In genomic region chr2:179304424-179304823, GRCh38 we compare ENCODE assay signal across 30 cellular contexts.
"Had no signal": no experiment of that assay in that cellular context is flagged by ENCODE, and none has a peak within 500 bp of the region (broad histone marks: within the 10 kb centered on the region; RNA-seq: fewer than 3 reads in every experiment).

No MANE protein-coding gene starts in this region.

- H3K27ac Mint-ChIP-seq: activated CD4-positive, alpha-beta memory T cell treated with anti-CD3 and anti-CD28 coated beads for 36 hours; activated CD4-positive, alpha-beta T cell treated with anti-CD3 and anti-CD28 coated beads for 36 hours; activated CD4-positive, alpha-beta T cell treated with anti-CD3 and anti-CD28 coated beads, Interleukin-2, amount 10 ng/mL, durations not matched to agents 24 days and 14 days; activated CD8-positive, alpha-beta memory T cell treated with anti-CD3 and anti-CD28 coated beads, Interleukin-2, amount 10 ng/mL, durations not matched to agents 7 days and 5 days; activated CD8-positive, alpha-beta T cell treated with anti-CD3 and anti-CD28 coated beads, Interleukin-2, amount 10 ng/mL, durations not matched to agents 7 days and 5 days; activated naive CD4-positive, alpha-beta T cell treated with anti-CD3 and anti-CD28 coated beads for 36 hours; activated naive CD4-positive, alpha-beta T cell treated with anti-CD3 and anti-CD28 coated beads, Interleukin-2, amount 50 U/mL, for 24 hours; activated naive CD8-positive, alpha-beta T cell treated with anti-CD3 and anti-CD28 coated beads for 36 hours; activated naive CD8-positive, alpha-beta T cell treated with anti-CD3 and anti-CD28 coated beads, Interleukin-2, amount 50 U/mL, for 24 hours; activated T-helper 1 cell treated with anti-CD3 and anti-CD28 coated beads, Interleukin-12 subunit alpha, Interleukin-12 subunit beta, Interleukin-2, Interleukin-4 antibody, amounts not matched to agents 30 ng/mL and 10 ng/mL and 1 ng/mL, durations not matched to agents 14 hours and 24 hours and 36 hours; activated T-helper 2 cell treated with anti-CD3 and anti-CD28 coated beads, Interferon-gamma antibody, Interleukin-2, Interleukin-4, amounts not matched to agents 10 μg/mL and 5 μg/mL and 100 μg/mL, durations not matched to agents 14 hours and 24 hours and 36 hours; effector memory CD8-positive, alpha-beta T cell had no signal

- H3K4me1 Mint-ChIP-seq: activated CD4-positive, alpha-beta T cell treated with anti-CD3 and anti-CD28 coated beads for 36 hours; activated CD4-positive, alpha-beta T cell treated with anti-CD3 and anti-CD28 coated beads, Interleukin-2, amount 10 ng/mL, durations not matched to agents 24 days and 14 days; activated CD8-positive, alpha-beta memory T cell treated with anti-CD3 and anti-CD28 coated beads, Interleukin-2, amount 10 ng/mL, durations not matched to agents 7 days and 5 days; activated naive CD4-positive, alpha-beta T cell treated with anti-CD3 and anti-CD28 coated beads, Interleukin-2, amount 50 U/mL, for 24 hours; activated naive CD8-positive, alpha-beta T cell treated with anti-CD3 and anti-CD28 coated beads for 36 hours; activated naive CD8-positive, alpha-beta T cell treated with anti-CD3 and anti-CD28 coated beads, Interleukin-2, amount 50 U/mL, for 24 hours had no signal

- ATAC-seq: activated CD4-positive, alpha-beta T cell treated with anti-CD3 and anti-CD28 coated beads for 36 hours; activated CD8-positive, alpha-beta memory T cell treated with anti-CD3 and anti-CD28 coated beads, Interleukin-2, amount 10 ng/mL, durations not matched to agents 7 days and 5 days; activated CD8-positive, alpha-beta T cell treated with anti-CD3 and anti-CD28 coated beads, Interleukin-2, amount 10 ng/mL, durations not matched to agents 7 days and 5 days; activated naive CD8-positive, alpha-beta T cell treated with anti-CD3 and anti-CD28 coated beads, Interleukin-2, amount 50 U/mL, for 24 hours; body of pancreas; effector memory CD8-positive, alpha-beta T cell; foreskin keratinocyte had no signal

- H3K27me3 Mint-ChIP-seq: activated CD4-positive, alpha-beta T cell treated with anti-CD3 and anti-CD28 coated beads for 36 hours; activated naive CD4-positive, alpha-beta T cell treated with anti-CD3 and anti-CD28 coated beads, Interleukin-2, amount 50 U/mL, for 24 hours; activated naive CD8-positive, alpha-beta T cell treated with anti-CD3 and anti-CD28 coated beads for 36 hours; effector memory CD8-positive, alpha-beta T cell had no signal

- H3K9me3 Mint-ChIP-seq: activated CD4-positive, alpha-beta T cell treated with anti-CD3 and anti-CD28 coated beads, Interleukin-2, amount 10 ng/mL, durations not matched to agents 24 days and 14 days; activated naive CD4-positive, alpha-beta T cell treated with anti-CD3 and anti-CD28 coated beads for 36 hours; activated naive CD4-positive, alpha-beta T cell treated with anti-CD3 and anti-CD28 coated beads, Interleukin-2, amount 50 U/mL, for 24 hours; activated naive CD8-positive, alpha-beta T cell treated with anti-CD3 and anti-CD28 coated beads, Interleukin-2, amount 50 U/mL, for 24 hours; activated T-helper 1 cell treated with anti-CD3 and anti-CD28 coated beads, Interleukin-12 subunit alpha, Interleukin-12 subunit beta, Interleukin-2, Interleukin-4 antibody, amounts not matched to agents 30 ng/mL and 10 ng/mL and 1 ng/mL, durations not matched to agents 14 hours and 24 hours and 36 hours; activated T-helper 2 cell treated with anti-CD3 and anti-CD28 coated beads, Interferon-gamma antibody, Interleukin-2, Interleukin-4, amounts not matched to agents 10 μg/mL and 5 μg/mL and 100 μg/mL, durations not matched to agents 14 hours and 24 hours and 36 hours had no signal

- H3K36me3 Mint-ChIP-seq: activated CD4-positive, alpha-beta memory T cell treated with anti-CD3 and anti-CD28 coated beads for 36 hours; activated CD8-positive, alpha-beta memory T cell treated with anti-CD3 and anti-CD28 coated beads, Interleukin-2, amount 10 ng/mL, durations not matched to agents 7 days and 5 days; activated naive CD4-positive, alpha-beta T cell treated with anti-CD3 and anti-CD28 coated beads, Interleukin-2, amount 50 U/mL, for 24 hours had no signal

- H3K4me3 Mint-ChIP-seq: activated CD4-positive, alpha-beta memory T cell treated with anti-CD3 and anti-CD28 coated beads for 36 hours; activated CD4-positive, alpha-beta T cell treated with anti-CD3 and anti-CD28 coated beads for 36 hours; activated CD4-positive, alpha-beta T cell treated with anti-CD3 and anti-CD28 coated beads, Interleukin-2, amount 10 ng/mL, durations not matched to agents 24 days and 14 days; activated CD8-positive, alpha-beta memory T cell treated with anti-CD3 and anti-CD28 coated beads, Interleukin-2, amount 10 ng/mL, durations not matched to agents 7 days and 5 days; activated CD8-positive, alpha-beta T cell treated with anti-CD3 and anti-CD28 coated beads, Interleukin-2, amount 10 ng/mL, durations not matched to agents 7 days and 5 days; activated naive CD4-positive, alpha-beta T cell treated with anti-CD3 and anti-CD28 coated beads for 36 hours; activated naive CD4-positive, alpha-beta T cell treated with anti-CD3 and anti-CD28 coated beads, Interleukin-2, amount 50 U/mL, for 24 hours; activated naive CD8-positive, alpha-beta T cell treated with anti-CD3 and anti-CD28 coated beads for 36 hours; activated naive CD8-positive, alpha-beta T cell treated with anti-CD3 and anti-CD28 coated beads, Interleukin-2, amount 50 U/mL, for 24 hours; activated T-helper 1 cell treated with anti-CD3 and anti-CD28 coated beads, Interleukin-12 subunit alpha, Interleukin-12 subunit beta, Interleukin-2, Interleukin-4 antibody, amounts not matched to agents 30 ng/mL and 10 ng/mL and 1 ng/mL, durations not matched to agents 14 hours and 24 hours and 36 hours; effector memory CD8-positive, alpha-beta T cell had no signal

- DNase-seq: activated CD4-positive, alpha-beta memory T cell treated with anti-CD3 and anti-CD28 coated beads for 36 hours; activated CD4-positive, alpha-beta T cell treated with anti-CD3 and anti-CD28 coated beads for 36 hours; activated CD4-positive, alpha-beta T cell treated with anti-CD3 and anti-CD28 coated beads, Interleukin-2, amount 10 ng/mL, durations not matched to agents 24 days and 14 days; activated CD4-positive, CD25-positive, alpha-beta regulatory T cell; activated CD4-positive, CD25-positive, alpha-beta regulatory T cell treated with anti-CD3 and anti-CD28 coated beads, Interleukin-2, amount 50 U/mL, for 72 hours; activated CD8-positive, alpha-beta memory T cell treated with anti-CD3 and anti-CD28 coated beads, Interleukin-2, amount 10 ng/mL, durations not matched to agents 7 days and 5 days; activated CD8-positive, alpha-beta memory T cell treated with anti-CD3 and anti-CD28 coated beads, Interleukin-2, amount 50 U/mL, for 4 hours; activated CD8-positive, alpha-beta T cell treated with anti-CD3 and anti-CD28 coated beads, Interleukin-2, amount 10 ng/mL, durations not matched to agents 7 days and 5 days; activated effector memory CD4-positive, alpha-beta T cell treated with anti-CD3 and anti-CD28 coated beads, Interleukin-2, amount 50 U/mL, for 16 hours; activated naive CD4-positive, alpha-beta T cell treated with anti-CD3 and anti-CD28 coated beads for 36 hours; activated naive CD8-positive, alpha-beta T cell treated with anti-CD3 and anti-CD28 coated beads for 36 hours; activated naive CD8-positive, alpha-beta T cell treated with anti-CD3 and anti-CD28 coated beads, Interleukin-2, amount 50 U/mL, for 24 hours; activated T-cell treated with anti-CD3 and anti-CD28 coated beads, Interleukin-2, amount 50 U/mL, for 1 hour; activated T-cell treated with anti-CD3 and anti-CD28 coated beads, Interleukin-2, amount 50 U/mL, for 48 hours; adrenal gland; amygdala; aorta; body of pancreas; caudate nucleus; cortex of kidney; dermis blood vessel endothelial cell; effector CD4-positive, alpha-beta T cell; effector memory CD8-positive, alpha-beta T cell; erythroblast; foreskin keratinocyte; head of caudate nucleus; T-helper 2 cell had no signal
